14 cellular contexts compared by ENCODE assay signal in genomic region chr9:124105266-124105665, GRCh38.
"Had no signal": no experiment of that assay in that cellular context is flagged by ENCODE, and none has a peak within 500 bp of the region (broad histone marks: within the 10 kb centered on the region; RNA-seq: fewer than 3 reads in every experiment).

No MANE protein-coding gene starts in this region.

- H3K27ac ChIP-seq: coronary artery, parathyroid adenoma, psoas muscle, sigmoid colon, skin epidermis had no signal

- H3K4me3 ChIP-seq: coronary artery, psoas muscle, sigmoid colon, skin epidermis had no signal

- ATAC-seq: psoas muscle had no signal

- H3K4me1 ChIP-seq: parathyroid adenoma, psoas muscle, sigmoid colon had no signal

- H3K9me3 ChIP-seq: psoas muscle, sigmoid colon had no signal

- DNase-seq: effector CD4-positive, alpha-beta T cell; endodermal cell; foreskin melanocyte; islet precursor cell; mesendoderm; naive B cell; psoas muscle; retina; sigmoid colon; stimulated activated naive CD4-positive, alpha-beta T cell treated with Interleukin-2 at 50 U/mL for 16 hours; trophoblast cell had no signal

- H3K36me3 ChIP-seq: sigmoid colon had no signal
